In the genomic region with DNA sequence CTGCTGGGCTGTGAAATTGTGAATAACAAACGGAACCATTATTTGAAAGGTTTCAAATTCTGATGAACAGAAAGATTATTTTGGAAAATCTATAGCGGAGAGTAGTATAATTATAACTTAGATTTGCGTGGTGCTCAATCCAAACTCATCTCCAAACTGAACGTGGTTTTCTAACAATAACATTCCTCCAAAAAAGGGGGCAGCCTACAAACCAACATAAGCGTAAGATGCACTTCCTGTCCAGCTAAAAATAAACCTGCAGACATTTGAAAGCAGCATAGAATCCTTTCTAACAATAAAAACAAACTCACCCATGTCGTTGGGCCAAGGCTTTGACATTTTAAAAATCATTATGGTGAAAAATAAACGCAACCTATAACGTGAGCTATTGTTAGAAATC, we compare ENCODE assay signal across 1 cellular context.
TF ChIP-seq lines count a peak whose summit lies in the region.

No MANE protein-coding gene starts in this region.

TF ChIP-seq in IMR-90, 13 proteins besides CTCF, POLR2A, EP300 and RAD21:
- TF ChIP-seq, protein P1, sequence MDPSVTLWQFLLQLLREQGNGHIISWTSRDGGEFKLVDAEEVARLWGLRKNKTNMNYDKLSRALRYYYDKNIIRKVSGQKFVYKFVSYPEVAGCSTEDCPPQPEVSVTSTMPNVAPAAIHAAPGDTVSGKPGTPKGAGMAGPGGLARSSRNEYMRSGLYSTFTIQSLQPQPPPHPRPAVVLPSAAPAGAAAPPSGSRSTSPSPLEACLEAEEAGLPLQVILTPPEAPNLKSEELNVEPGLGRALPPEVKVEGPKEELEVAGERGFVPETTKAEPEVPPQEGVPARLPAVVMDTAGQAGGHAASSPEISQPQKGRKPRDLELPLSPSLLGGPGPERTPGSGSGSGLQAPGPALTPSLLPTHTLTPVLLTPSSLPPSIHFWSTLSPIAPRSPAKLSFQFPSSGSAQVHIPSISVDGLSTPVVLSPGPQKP (IDR thresholded peaks at IDR 0.05; ENCODE audit: borderline replicate concordance, low read depth, low read length), result no peak
